ENCODE assay signal across 27 cellular contexts in genomic region chr1:240784776-240785175, GRCh38.
"Had no signal": no experiment of that assay in that cellular context is flagged by ENCODE, and none has a peak within 500 bp of the region (broad histone marks: within the 10 kb centered on the region; RNA-seq: fewer than 3 reads in every experiment).

No MANE protein-coding gene starts in this region.

- H3K9me3 ChIP-seq: adrenal gland, breast epithelium, Peyer's patch, SJCRH30, SK-N-SH had no signal

- H3K36me3 ChIP-seq: adrenal gland, breast epithelium, Peyer's patch, SJCRH30 had no signal

- H3K4me3 ChIP-seq: adrenal gland, breast epithelium, coronary artery, Peyer's patch, SJCRH30 had no signal

- H3K27me3 Mint-ChIP-seq: activated CD4-positive, alpha-beta memory T cell treated with anti-CD3 and anti-CD28 coated beads for 36 hours; activated CD4-positive, alpha-beta T cell treated with anti-CD3 and anti-CD28 coated beads, Interleukin-2, amount 10 ng/mL, durations not matched to agents 7 days and 5 days; activated naive CD8-positive, alpha-beta T cell treated with anti-CD3 and anti-CD28 coated beads, Interleukin-2, amount 10 ng/mL, durations not matched to agents 7 days and 5 days had no signal

- H3K27ac Mint-ChIP-seq: activated CD4-positive, alpha-beta memory T cell treated with anti-CD3 and anti-CD28 coated beads for 36 hours; activated CD4-positive, alpha-beta T cell treated with anti-CD3 and anti-CD28 coated beads, Interleukin-2, amount 10 ng/mL, durations not matched to agents 7 days and 5 days; activated naive CD8-positive, alpha-beta T cell treated with anti-CD3 and anti-CD28 coated beads, Interleukin-2, amount 10 ng/mL, durations not matched to agents 7 days and 5 days had no signal

- H3K9me3 Mint-ChIP-seq: activated CD4-positive, alpha-beta memory T cell treated with anti-CD3 and anti-CD28 coated beads for 36 hours; activated naive CD8-positive, alpha-beta T cell treated with anti-CD3 and anti-CD28 coated beads, Interleukin-2, amount 10 ng/mL, durations not matched to agents 7 days and 5 days had no signal

- DNase-seq: activated CD4-positive, alpha-beta memory T cell treated with anti-CD3 and anti-CD28 coated beads for 36 hours; activated CD4-positive, alpha-beta T cell treated with anti-CD3 and anti-CD28 coated beads, Interleukin-2, amount 10 ng/mL, durations not matched to agents 7 days and 5 days; activated CD4-positive, CD25-positive, alpha-beta regulatory T cell; activated naive CD4-positive, alpha-beta T cell treated with anti-CD3 and anti-CD28 coated beads, Interleukin-2, amount 50 U/mL, for 16 hours; activated naive CD8-positive, alpha-beta T cell treated with anti-CD3 and anti-CD28 coated beads, Interleukin-2, amount 10 ng/mL, durations not matched to agents 7 days and 5 days; activated T-cell treated with anti-CD3 and anti-CD28 coated beads for 4 hours; activated T-cell treated with anti-CD3 and anti-CD28 coated beads, Interleukin-2, amount 50 U/mL, for 48 hours; adrenal gland; anterior cingulate cortex; caudate nucleus; MM.1S; NCI-H1105 treated with DMSO at 0.1 percent for 48 hours; NCI-H1436 treated with DMSO at 0.1 percent for 48 hours; NCI-H2029; NCI-H2107; NCI-H2171 treated with DMSO at 0.1 percent for 48 hours; NCI-H345; NCI-H510A; NCI-H748 treated with DMSO at 0.1 percent for 48 hours; OCI-M1; Peyer's patch; Right ventricle myocardium superior; SJCRH30; SK-N-SH; T-helper 1 cell had no signal

- H3K36me3 Mint-ChIP-seq: activated CD4-positive, alpha-beta memory T cell treated with anti-CD3 and anti-CD28 coated beads for 36 hours; activated naive CD8-positive, alpha-beta T cell treated with anti-CD3 and anti-CD28 coated beads, Interleukin-2, amount 10 ng/mL, durations not matched to agents 7 days and 5 days had no signal

- H3K4me1 Mint-ChIP-seq: activated CD4-positive, alpha-beta T cell treated with anti-CD3 and anti-CD28 coated beads, Interleukin-2, amount 10 ng/mL, durations not matched to agents 7 days and 5 days; activated naive CD8-positive, alpha-beta T cell treated with anti-CD3 and anti-CD28 coated beads, Interleukin-2, amount 10 ng/mL, durations not matched to agents 7 days and 5 days had no signal

- H3K4me1 ChIP-seq: adrenal gland, breast epithelium, Peyer's patch, SJCRH30 had no signal

- H3K4me3 Mint-ChIP-seq: activated CD4-positive, alpha-beta memory T cell treated with anti-CD3 and anti-CD28 coated beads for 36 hours; activated CD4-positive, alpha-beta T cell treated with anti-CD3 and anti-CD28 coated beads, Interleukin-2, amount 10 ng/mL, durations not matched to agents 7 days and 5 days; activated naive CD8-positive, alpha-beta T cell treated with anti-CD3 and anti-CD28 coated beads, Interleukin-2, amount 10 ng/mL, durations not matched to agents 7 days and 5 days had no signal

- H3K27me3 ChIP-seq: adrenal gland, breast epithelium, Peyer's patch, SJCRH30 had no signal
